In genomic region chr10:92291921-92292860, GRCh38 we compare ENCODE assay signal across 8 cellular contexts. TPM values are rescaled to one million over a fixed set of nuclear protein-coding genes. Genes with fewer than 3 reads are reported as not detected.
DNase-seq lines count a peak whose midpoint lies in the region; ATAC-seq and TF ChIP-seq lines count a peak whose summit lies in the region.

No MANE protein-coding gene starts in this region.

- no peak overlapping the region for H3K4ac ChIP-seq in mesendoderm (ENCODE audit: low read depth, low read length)

- intact Hi-C loops in Right ventricle myocardium inferior (cut with DNase I) (loop anchor here (1.0 to 2.0 kb wide), 4 partner anchors 52 to 204 kb away; no protein-coding TSS in a partner anchor), cardiac septum (cut with DNase I) (loop anchor here (1.0 to 5.0 kb wide), 4 partner anchors 49 to 205 kb away; no protein-coding TSS in a partner anchor)

- H3K4me3 Mint-ChIP-seq in activated CD8-positive, alpha-beta T cell treated with anti-CD3 and anti-CD28 coated beads, Interleukin-2, amount 10 ng/mL, durations not matched to agents 7 days and 5 days: peak overlapping the region; percentile 94
- peak overlapping the region; percentile 78 for H3K4me3 Mint-ChIP-seq in endodermal cell
- peak overlapping the region; percentile 95 for H3K4me3 Mint-ChIP-seq in stimulated activated memory B cell treated with anti-CD40 and anti-IgM and Interleukin-4, amounts not matched to agents 10 μg/mL and 1 μg/mL and 100 μg/mL, for 72 hours

- WGBS in endodermal cell (ENCODE audit: insufficient coverage in 1 of 2, insufficient read length in 1 of 2), 2 experiments: 1 to 5% methylated on average over 10 to 17 of the region's 17 CpGs
- WGBS in mesendoderm (ENCODE audit: extremely low coverage, insufficient coverage, low lambda C conversion rate): no CpG with 5 or more reads among the region's 17 CpGs

- H3K36me3 Mint-ChIP-seq in activated CD8-positive, alpha-beta T cell treated with anti-CD3 and anti-CD28 coated beads, Interleukin-2, amount 10 ng/mL, durations not matched to agents 7 days and 5 days (ENCODE audit: low read depth): peaks cover 17% of the 10 kb centered on the region
- H3K36me3 Mint-ChIP-seq in endodermal cell (ENCODE audit: low read depth): peaks cover 20% of the 10 kb centered on the region
- H3K36me3 Mint-ChIP-seq in stimulated activated memory B cell treated with anti-CD40 and anti-IgM and Interleukin-4, amounts not matched to agents 10 μg/mL and 1 μg/mL and 100 μg/mL, for 72 hours: no peaks in the 10 kb centered on the region

- peaks cover 8% of the 10 kb centered on the region for H3K79me1 ChIP-seq in mesendoderm (ENCODE audit: low read length)

- H3K4me2 ChIP-seq in mesendoderm (ENCODE audit: low read length): peak overlapping the region; percentile 68

- H3K18ac ChIP-seq in mesendoderm (ENCODE audit: low read length): no peak overlapping the region

- no peaks in the 10 kb centered on the region for H3K9me3 ChIP-seq in endodermal cell (ENCODE audit: control insufficient read depth, low read length)

- DNase-seq in Right ventricle myocardium inferior (ENCODE audit: missing footprints): peak; percentile 74
- DNase-seq in cardiac septum (ENCODE audit: low spot score): no peak
- peak; percentile 12 for DNase-seq in NCI-H2227 treated with DMSO at 0.1 percent for 48 hours (lab: John Stamatoyannopoulos, UW)
- peak; percentile 74 for DNase-seq in activated CD8-positive, alpha-beta T cell treated with anti-CD3 and anti-CD28 coated beads, Interleukin-2, amount 10 ng/mL, durations not matched to agents 7 days and 5 days
- DNase-seq in endodermal cell: peak; percentile 64
- DNase-seq in mesendoderm: peak; percentile 51
- no peak for DNase-seq in T1000 (lab: John Stamatoyannopoulos, UW)

- POLR2A ChIA-PET in activated CD8-positive, alpha-beta T cell treated with anti-CD3 and anti-CD28 coated beads, Interleukin-2, amount 10 ng/mL, durations not matched to agents 7 days and 5 days (lab: Charles Lee): interaction anchor here (0.5 to 2.4 kb wide), 11 partner anchors 7 to 494 kb away, joined by 3 to 12 read pairs (median 4); partner anchors contain the start of gene TNKS2

- H3K4me1 ChIP-seq in endodermal cell (ENCODE audit: control insufficient read depth, insufficient read depth, low read length) (no peaks in the 10 kb centered on the region), mesendoderm (ENCODE audit: control insufficient read depth, low read depth, low read length) (no peaks in the 10 kb centered on the region)

- no peak overlapping the region for H2BK15ac ChIP-seq in mesendoderm (replicated peaks; ENCODE audit: low read depth)

- H3K4me1 Mint-ChIP-seq in activated CD8-positive, alpha-beta T cell treated with anti-CD3 and anti-CD28 coated beads, Interleukin-2, amount 10 ng/mL, durations not matched to agents 7 days and 5 days (ENCODE audit: low read depth): peaks cover 29% of the 10 kb centered on the region
- H3K4me1 Mint-ChIP-seq in endodermal cell: peaks cover 18% of the 10 kb centered on the region
- H3K4me1 Mint-ChIP-seq in stimulated activated memory B cell treated with anti-CD40 and anti-IgM and Interleukin-4, amounts not matched to agents 10 μg/mL and 1 μg/mL and 100 μg/mL, for 72 hours: peaks cover 40% of the 10 kb centered on the region

- H2BK120ac ChIP-seq in mesendoderm (ENCODE audit: low read depth, low read length): no peak overlapping the region

- ATAC-seq in Right ventricle myocardium inferior: peak; percentile 7
- no peak for ATAC-seq in activated CD8-positive, alpha-beta T cell treated with anti-CD3 and anti-CD28 coated beads, Interleukin-2, amount 10 ng/mL, durations not matched to agents 7 days and 5 days
- ATAC-seq in stimulated activated memory B cell treated with anti-CD40 and anti-IgM and Interleukin-4, amounts not matched to agents 10 μg/mL and 1 μg/mL and 100 μg/mL, for 72 hours: no peak

- H3K27ac ChIP-seq in endodermal cell (ENCODE audit: low read depth, low read length) (no peak overlapping the region), mesendoderm (ENCODE audit: low read depth, low read length) (no peak overlapping the region)

- TF ChIP-seq CTCF in endodermal cell (conservative IDR thresholded peaks at IDR 0.05): peak; percentile 73

- H3K56ac ChIP-seq in mesendoderm (ENCODE audit: low read length): peak overlapping the region; percentile 79

- no peak overlapping the region for H4K8ac ChIP-seq in mesendoderm (ENCODE audit: low read depth, low read length)

- H3K27me3 ChIP-seq in endodermal cell (ENCODE audit: control insufficient read depth, insufficient read depth, low read length, poor library complexity, severe bottlenecking) (no peaks in the 10 kb centered on the region), mesendoderm (ENCODE audit: insufficient read depth, low read length, poor library complexity) (no peaks in the 10 kb centered on the region)

- no peak overlapping the region for H4K5ac ChIP-seq in mesendoderm (ENCODE audit: low read length)

- no peak overlapping the region for H2AK5ac ChIP-seq in mesendoderm (ENCODE audit: low read length)

- no peaks in the 10 kb centered on the region for H3K27me3 Mint-ChIP-seq in activated CD8-positive, alpha-beta T cell treated with anti-CD3 and anti-CD28 coated beads, Interleukin-2, amount 10 ng/mL, durations not matched to agents 7 days and 5 days (ENCODE audit: low read depth)
- H3K27me3 Mint-ChIP-seq in endodermal cell (ENCODE audit: insufficient read depth): no peaks in the 10 kb centered on the region
- no peaks in the 10 kb centered on the region for H3K27me3 Mint-ChIP-seq in stimulated activated memory B cell treated with anti-CD40 and anti-IgM and Interleukin-4, amounts not matched to agents 10 μg/mL and 1 μg/mL and 100 μg/mL, for 72 hours

- H3K27ac Mint-ChIP-seq in activated CD8-positive, alpha-beta T cell treated with anti-CD3 and anti-CD28 coated beads, Interleukin-2, amount 10 ng/mL, durations not matched to agents 7 days and 5 days: peak overlapping the region; percentile 84
- peak overlapping the region; percentile 86 for H3K27ac Mint-ChIP-seq in endodermal cell
- peak overlapping the region; percentile 85 for H3K27ac Mint-ChIP-seq in stimulated activated memory B cell treated with anti-CD40 and anti-IgM and Interleukin-4, amounts not matched to agents 10 μg/mL and 1 μg/mL and 100 μg/mL, for 72 hours

- peaks cover 9% of the 10 kb centered on the region for H3K36me3 ChIP-seq in endodermal cell (ENCODE audit: control insufficient read depth, insufficient read depth, low read length)
- no peaks in the 10 kb centered on the region for H3K36me3 ChIP-seq in mesendoderm (ENCODE audit: control insufficient read depth, insufficient read depth, low read length)

- no peak overlapping the region for H2BK5ac ChIP-seq in mesendoderm (ENCODE audit: low read length)

- H3K9me3 Mint-ChIP-seq in activated CD8-positive, alpha-beta T cell treated with anti-CD3 and anti-CD28 coated beads, Interleukin-2, amount 10 ng/mL, durations not matched to agents 7 days and 5 days (ENCODE audit: insufficient read depth): no peaks in the 10 kb centered on the region
- no peaks in the 10 kb centered on the region for H3K9me3 Mint-ChIP-seq in endodermal cell
- H3K9me3 Mint-ChIP-seq in stimulated activated memory B cell treated with anti-CD40 and anti-IgM and Interleukin-4, amounts not matched to agents 10 μg/mL and 1 μg/mL and 100 μg/mL, for 72 hours: no peaks in the 10 kb centered on the region

- CTCF ChIA-PET in activated CD8-positive, alpha-beta T cell treated with anti-CD3 and anti-CD28 coated beads, Interleukin-2, amount 10 ng/mL, durations not matched to agents 7 days and 5 days (lab: Charles Lee): interaction anchor here (0.8 to 5.7 kb wide), 15 partner anchors 12 to 351 kb away, joined by 3 to 66 read pairs (median 4); partner anchors contain the start of gene IDE

- peaks cover 44% of the 10 kb centered on the region for H3K79me2 ChIP-seq in mesendoderm (ENCODE audit: control insufficient read depth, insufficient read depth, low read length)

- H3K9ac ChIP-seq in endodermal cell (ENCODE audit: extremely low read depth, low read length, poor library complexity, severe bottlenecking) (peak overlapping the region; percentile 89), mesendoderm (ENCODE audit: low read length) (peak overlapping the region; percentile 94)

- H3K4me3 ChIP-seq in endodermal cell (ENCODE audit: low read length): peak overlapping the region; percentile 94
- peak overlapping the region; percentile 96 for H3K4me3 ChIP-seq in mesendoderm (ENCODE audit: low read length)

- H3K23ac ChIP-seq in mesendoderm (ENCODE audit: low read length): no peak overlapping the region

RNA-seq across cellular contexts. Expression of gene MARCHF5, which starts 1.2 kb away (rescaled TPM):
- total RNA-seq in Right ventricle myocardium inferior: 36.5 TPM
- total RNA-seq in cardiac septum: 32.1 TPM
- 10 to 100 TPM; 21.3 to 24.3 TPM for total RNA-seq in activated CD8-positive, alpha-beta T cell treated with anti-CD3 and anti-CD28 coated beads, Interleukin-2, amount 10 ng/mL, durations not matched to agents 7 days and 5 days
- 10 to 100 TPM; 29.8 to 38.0 TPM for total RNA-seq in endodermal cell
- 46.9 TPM for polyA plus RNA-seq in endodermal cell (2013, experiment 1 of 2)
- polyA plus RNA-seq in endodermal cell (2013, experiment 2 of 2): 42.9 TPM
- 12.0 TPM for polyA plus RNA-seq in mesendoderm (2013, experiment 1 of 2)
- polyA plus RNA-seq in mesendoderm (2013, experiment 2 of 2): 11.7 TPM

RNA-seq across cellular contexts. Expression of gene CPEB3, which starts 1.3 kb away (rescaled TPM):
- 14.1 TPM for total RNA-seq in Right ventricle myocardium inferior
- 8.3 TPM for total RNA-seq in cardiac septum
- 1 to 10 TPM; 2.3 to 2.4 TPM for total RNA-seq in activated CD8-positive, alpha-beta T cell treated with anti-CD3 and anti-CD28 coated beads, Interleukin-2, amount 10 ng/mL, durations not matched to agents 7 days and 5 days
- 1 to 10 TPM; 1.1 to 1.3 TPM for total RNA-seq in endodermal cell
- polyA plus RNA-seq in endodermal cell (2013, experiment 1 of 2): 0.82 TPM
- 0.87 TPM for polyA plus RNA-seq in endodermal cell (2013, experiment 2 of 2)
- polyA plus RNA-seq in mesendoderm (2013, experiment 1 of 2): 0.49 TPM
- 0.49 TPM for polyA plus RNA-seq in mesendoderm (2013, experiment 2 of 2)

Comparison
In these comparisons a context has a peak if more than half of its experiments do, and no peak if none do; other contexts are left out.
1. DNase-seq: peak in Right ventricle myocardium inferior (single experiment), NCI-H2227 treated with DMSO at 0.1 percent for 48 hours (single experiment), activated CD8-positive, alpha-beta T cell treated with anti-CD3 and anti-CD28 coated beads, Interleukin-2, amount 10 ng/mL, durations not matched to agents 7 days and 5 days (single experiment), endodermal cell (single experiment) and mesendoderm (single experiment); none in cardiac septum (single experiment) and T1000 (single experiment).
2. Peak in every context shown above with its lines, with median percentiles within 50 percentile points of each other: H3K27ac Mint-ChIP-seq and H3K4me3 Mint-ChIP-seq.